ENCODE assay signal across 14 cellular contexts in genomic region chr3:5709704-5710103, GRCh38.
DNase-seq lines count a peak whose midpoint lies in the region; ATAC-seq and TF ChIP-seq lines count a peak whose summit lies in the region.
"Had no signal": no experiment of that assay in that cellular context is flagged by ENCODE, and none has a peak within 500 bp of the region (broad histone marks: within the 10 kb centered on the region; RNA-seq: fewer than 3 reads in every experiment).

No MANE protein-coding gene starts in this region.

- no peak overlapping the region for H3K27ac ChIP-seq in GM23338 (ENCODE audit: low read depth)
- peak overlapping the region; percentile 71 for H3K27ac ChIP-seq in HUES64 (ENCODE audit: low read depth, low read length)
- peak overlapping the region; percentile 32 for H3K27ac ChIP-seq in hepatocyte
- H3K27ac ChIP-seq in mesendoderm (ENCODE audit: low read depth, low read length) = no peak overlapping the region
- H3K27ac ChIP-seq: BLaER1 treated with 17β-estradiol and CSF1 and Interleukin-3, amounts not matched to agents 10 nM and 100 nM had no signal

- no peak overlapping the region for H3K4me3 Mint-ChIP-seq in GM23338
- no peak overlapping the region for H3K4me3 Mint-ChIP-seq in activated T-cell treated with anti-CD3 and anti-CD28 coated beads, Interleukin-2, amount 50 U/mL, for 24 hours
- H3K4me3 Mint-ChIP-seq: CD4-positive, CD25-positive, alpha-beta regulatory T cell had no signal

- H3K4ac ChIP-seq in mesendoderm (ENCODE audit: low read depth, low read length) = no peak overlapping the region

- no peaks in the 10 kb centered on the region for H3K79me1 ChIP-seq in mesendoderm (ENCODE audit: low read length)

- H4K8ac ChIP-seq in mesendoderm (ENCODE audit: low read depth, low read length) = no peak overlapping the region

- H3K4me3 ChIP-seq in GM23338 = no peak overlapping the region
- no peak overlapping the region for H3K4me3 ChIP-seq in HUES64 (ENCODE audit: low read length)
- H3K4me3 ChIP-seq in hepatocyte = no peak overlapping the region
- H3K4me3 ChIP-seq in mesendoderm (ENCODE audit: low read length) = no peak overlapping the region
- H3K4me3 ChIP-seq: BLaER1 treated with 17β-estradiol and CSF1 and Interleukin-3, amounts not matched to agents 10 nM and 100 nM; GM12878 had no signal

- H3K9me3 ChIP-seq in HUES64 (ENCODE audit: insufficient read depth, low read depth, low read length) = peaks cover 12% of the 10 kb centered on the region; the same call in 1 of the 2 replicates
- H3K9me3 ChIP-seq in hepatocyte (ENCODE audit: low read depth) = no peaks in the 10 kb centered on the region
- H3K9me3 ChIP-seq: BLaER1 treated with 17β-estradiol and CSF1 and Interleukin-3, amounts not matched to agents 10 nM and 100 nM had no signal

- DNase-seq in GM23338 (ENCODE audit: low spot score) = no peak
- DNase-seq in hepatocyte (ENCODE audit: low spot score) = no peak
- peak; percentile 47 for DNase-seq in mesendoderm
- no peak for DNase-seq in mucosa of gallbladder (ENCODE audit: low spot score)
- DNase-seq in activated T-cell treated with anti-CD3 and anti-CD28 coated beads, Interleukin-2, amount 50 U/mL, for 24 hours = no peak
- DNase-seq in GM03348 (ENCODE audit: low spot score) = no peak
- DNase-seq: ACHN; CD4-positive, CD25-positive, alpha-beta regulatory T cell; DMS53; H7 had no signal

- H3F3A ChIP-seq in GM23338 (replicated peaks; ENCODE audit: low read depth) = no peaks in the 10 kb centered on the region

- H3K36me3 Mint-ChIP-seq in GM23338 (ENCODE audit: low read depth) = peaks cover 41% of the 10 kb centered on the region
- H3K36me3 Mint-ChIP-seq in activated T-cell treated with anti-CD3 and anti-CD28 coated beads, Interleukin-2, amount 50 U/mL, for 24 hours (ENCODE audit: low read depth) = no peaks in the 10 kb centered on the region

- no peak overlapping the region for H3K23ac ChIP-seq in mesendoderm (ENCODE audit: low read length)

- H2AFZ ChIP-seq in GM23338 (no peak overlapping the region), hepatocyte (no peak overlapping the region)

- H3K4me2 ChIP-seq in GM23338 (no peak overlapping the region), hepatocyte (no peak overlapping the region), mesendoderm (ENCODE audit: low read length) (no peak overlapping the region)
- H3K4me2 ChIP-seq: BLaER1 treated with 17β-estradiol and CSF1 and Interleukin-3, amounts not matched to agents 10 nM and 100 nM had no signal

- no peaks in the 10 kb centered on the region for H4K20me1 ChIP-seq in GM23338 (replicated peaks; ENCODE audit: insufficient read depth)
- H4K20me1 ChIP-seq in hepatocyte (ENCODE audit: insufficient read depth, poor library complexity, severe bottlenecking) = no peaks in the 10 kb centered on the region
- H4K20me1 ChIP-seq: BLaER1 treated with 17β-estradiol and CSF1 and Interleukin-3, amounts not matched to agents 10 nM and 100 nM had no signal

- TF ChIP-seq CTCF in GM23338 (conservative IDR thresholded peaks at IDR 0.05; ENCODE audit: low read depth in 2 of 2) = no peak
- no peak for TF ChIP-seq CTCF in hepatocyte (IDR thresholded peaks at IDR 0.05; ENCODE audit: poor library complexity)

- H3K9ac ChIP-seq in HUES64 (ENCODE audit: low read depth, low read length) (no peak overlapping the region), mesendoderm (ENCODE audit: low read length) (no peak overlapping the region)
- H3K9ac ChIP-seq: BLaER1 treated with 17β-estradiol and CSF1 and Interleukin-3, amounts not matched to agents 10 nM and 100 nM had no signal

- H3K27me3 ChIP-seq in GM23338 (ENCODE audit: insufficient read depth) = no peaks in the 10 kb centered on the region
- H3K27me3 ChIP-seq in HUES64 (ENCODE audit: insufficient read depth, low read length) = no peaks in the 10 kb centered on the region
- no peaks in the 10 kb centered on the region for H3K27me3 ChIP-seq in hepatocyte
- H3K27me3 ChIP-seq in mesendoderm (ENCODE audit: insufficient read depth, low read length, poor library complexity) = no peaks in the 10 kb centered on the region
- H3K27me3 ChIP-seq: BLaER1 treated with 17β-estradiol and CSF1 and Interleukin-3, amounts not matched to agents 10 nM and 100 nM had no signal

- no peak overlapping the region for H4K5ac ChIP-seq in mesendoderm (ENCODE audit: low read length)

- H3K4me1 ChIP-seq in GM23338 (ENCODE audit: insufficient read depth) = no peaks in the 10 kb centered on the region
- H3K4me1 ChIP-seq in HUES64 (ENCODE audit: insufficient read depth, low read length) = peaks cover 16% of the 10 kb centered on the region
- H3K4me1 ChIP-seq in hepatocyte (ENCODE audit: insufficient read depth) = peaks cover 12% of the 10 kb centered on the region
- no peaks in the 10 kb centered on the region for H3K4me1 ChIP-seq in mesendoderm (ENCODE audit: control insufficient read depth, low read depth, low read length)
- H3K4me1 ChIP-seq: BLaER1 treated with 17β-estradiol and CSF1 and Interleukin-3, amounts not matched to agents 10 nM and 100 nM had no signal

- no peak overlapping the region for H2BK5ac ChIP-seq in mesendoderm (ENCODE audit: low read length)

- H3K79me2 ChIP-seq in GM23338 (replicated peaks; ENCODE audit: insufficient read depth) (no peaks in the 10 kb centered on the region), hepatocyte (no peaks in the 10 kb centered on the region), mesendoderm (ENCODE audit: control insufficient read depth, insufficient read depth, low read length) (no peaks in the 10 kb centered on the region)

- no peak overlapping the region for H3K56ac ChIP-seq in mesendoderm (ENCODE audit: low read length)

- H3K9me2 ChIP-seq in GM23338 (ENCODE audit: insufficient read depth) (no peaks in the 10 kb centered on the region), hepatocyte (replicated peaks; ENCODE audit: insufficient read depth) (no peaks in the 10 kb centered on the region)

- H3K27me3 Mint-ChIP-seq in GM23338 (ENCODE audit: insufficient read depth, low read depth, poor library complexity) = peaks cover 5% of the 10 kb centered on the region
- no peaks in the 10 kb centered on the region for H3K27me3 Mint-ChIP-seq in activated T-cell treated with anti-CD3 and anti-CD28 coated beads, Interleukin-2, amount 50 U/mL, for 24 hours
- H3K27me3 Mint-ChIP-seq: CD4-positive, CD25-positive, alpha-beta regulatory T cell had no signal

- H3K27ac Mint-ChIP-seq in GM23338 = no peak overlapping the region
- no peak overlapping the region for H3K27ac Mint-ChIP-seq in activated T-cell treated with anti-CD3 and anti-CD28 coated beads, Interleukin-2, amount 50 U/mL, for 24 hours
- H3K27ac Mint-ChIP-seq: CD4-positive, CD25-positive, alpha-beta regulatory T cell had no signal

- peaks cover 8% of the 10 kb centered on the region; the same call in 2 of the 3 replicates for H3K4me1 Mint-ChIP-seq in GM23338
- no peaks in the 10 kb centered on the region for H3K4me1 Mint-ChIP-seq in activated T-cell treated with anti-CD3 and anti-CD28 coated beads, Interleukin-2, amount 50 U/mL, for 24 hours (ENCODE audit: low read depth)
- H3K4me1 Mint-ChIP-seq: CD4-positive, CD25-positive, alpha-beta regulatory T cell had no signal

- WGBS in HUES64 = 89% methylated on average over 1 of the region's 2 CpGs
- 85% methylated on average over 2 of the region's 2 CpGs for WGBS in hepatocyte (ENCODE audit: low lambda C conversion rate, missing lambda C conversion rate)
- WGBS in mesendoderm (ENCODE audit: extremely low coverage, insufficient coverage, low lambda C conversion rate) = no CpG with 5 or more reads among the region's 2 CpGs

- no peaks in the 10 kb centered on the region; the same call in 1 of the 2 replicates for H3K36me3 ChIP-seq in GM23338 (ENCODE audit: insufficient read depth)
- no peaks in the 10 kb centered on the region for H3K36me3 ChIP-seq in HUES64 (ENCODE audit: insufficient read depth, low read length)
- no peaks in the 10 kb centered on the region for H3K36me3 ChIP-seq in hepatocyte (replicated peaks; ENCODE audit: insufficient read depth, low read depth)
- H3K36me3 ChIP-seq in mesendoderm (ENCODE audit: control insufficient read depth, insufficient read depth, low read length) = no peaks in the 10 kb centered on the region
- H3K36me3 ChIP-seq: BLaER1 treated with 17β-estradiol and CSF1 and Interleukin-3, amounts not matched to agents 10 nM and 100 nM had no signal

- peak; percentile 48 for ATAC-seq in GM23338
- ATAC-seq: GM12878, HepG2 had no signal

- no peak overlapping the region for H2BK120ac ChIP-seq in mesendoderm (ENCODE audit: low read depth, low read length)

- H2BK15ac ChIP-seq in mesendoderm (replicated peaks; ENCODE audit: low read depth) = no peak overlapping the region

- peaks cover 89% of the 10 kb centered on the region for H3K9me3 Mint-ChIP-seq in GM23338
- peaks cover 3% of the 10 kb centered on the region for H3K9me3 Mint-ChIP-seq in activated T-cell treated with anti-CD3 and anti-CD28 coated beads, Interleukin-2, amount 50 U/mL, for 24 hours

- H3K18ac ChIP-seq in mesendoderm (ENCODE audit: low read length) = peak overlapping the region; percentile 56

- H2AK5ac ChIP-seq in mesendoderm (ENCODE audit: low read length) = no peak overlapping the region

Comparison
In these comparisons a context has a peak if more than half of its experiments do, and no peak if none do; other contexts are left out.
1. H3K27ac ChIP-seq: peak in HUES64 (single experiment) and hepatocyte (single experiment); none in GM23338 (single experiment) and mesendoderm (single experiment).